Comparison of ENCODE assay signal across 14 cellular contexts in the genomic region with DNA sequence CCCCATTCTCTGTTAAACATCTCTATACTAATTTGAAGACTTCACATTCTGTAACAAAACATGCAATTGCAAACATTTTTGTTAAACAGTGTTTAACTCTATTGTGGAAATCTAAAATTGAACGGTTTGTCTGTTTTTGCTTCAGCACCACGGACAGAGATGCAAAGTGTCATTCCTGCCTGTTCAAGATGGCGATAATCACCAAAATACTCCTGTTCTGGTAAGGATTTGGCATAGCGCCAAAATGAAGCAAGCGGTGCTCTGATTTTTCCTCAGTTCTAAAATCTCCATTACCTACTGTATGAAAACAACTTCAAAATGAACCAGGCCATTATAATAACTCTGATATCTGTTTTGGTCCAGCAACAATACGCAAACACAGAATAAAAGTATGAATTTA.
DNase-seq lines count a peak whose midpoint lies in the region; ATAC-seq and TF ChIP-seq lines count a peak whose summit lies in the region.
"Had no signal": no experiment of that assay in that cellular context is flagged by ENCODE, and none has a peak within 500 bp of the region (broad histone marks: within the 10 kb centered on the region; RNA-seq: fewer than 3 reads in every experiment).

No MANE protein-coding gene starts in this region.

- no peaks in the 10 kb centered on the region for H3K4me1 Mint-ChIP-seq in nephron progenitor cell
- H3K4me1 Mint-ChIP-seq: immature natural killer cell had no signal

- no peaks in the 10 kb centered on the region for H3K9me3 Mint-ChIP-seq in nephron progenitor cell

- DNase-seq in DMS 273 (lab: John Stamatoyannopoulos, UW; ENCODE audit: unreplicated experiment) (peak; percentile 49), DMS 273 treated with DMSO at 0.1 percent for 48 hours (lab: John Stamatoyannopoulos, UW) (no peak), NCI-H69 (lab: John Stamatoyannopoulos, UW) (peak; percentile 66), cardiac fibroblast (ENCODE audit: low read depth in 2 of 2) (peak; percentile 2 to 3), nephron progenitor cell (peak; percentile 61)
- no peak for DNase-seq in stimulated activated CD4-positive, alpha-beta T cell treated with anti-CD3 and anti-CD28 coated beads, Interleukin-15, amount 100 ng/mL, for 24 hours
- DNase-seq: activated CD8-positive, alpha-beta memory T cell treated with anti-CD3 and anti-CD28 coated beads, Interleukin-2, amount 50 U/mL, for 48 hours; erythroblast; immature natural killer cell; NCI-H187; Peyer's patch; thyroid gland had no signal

- H3K4me3 Mint-ChIP-seq in nephron progenitor cell, result no peak overlapping the region
- H3K4me3 Mint-ChIP-seq: immature natural killer cell had no signal

- no peak for TF ChIP-seq CTCF in cardiac fibroblast (IDR thresholded peaks at IDR 0.05; ENCODE audit: low read depth, low read length)
- no peak for TF ChIP-seq CTCF in nephron progenitor cell (IDR thresholded peaks at IDR 0.05)

- no peak overlapping the region for H3K27ac Mint-ChIP-seq in nephron progenitor cell
- H3K27ac Mint-ChIP-seq: immature natural killer cell had no signal

- no peaks in the 10 kb centered on the region for H3K36me3 Mint-ChIP-seq in nephron progenitor cell (ENCODE audit: low read depth)
- H3K36me3 Mint-ChIP-seq: immature natural killer cell had no signal

- ATAC-seq in HG02571 (IDR thresholded peaks at IDR 0.05; ENCODE audit: unreplicated experiment), result no peak
- ATAC-seq in HG02610 (IDR thresholded peaks at IDR 0.05; ENCODE audit: unreplicated experiment), result no peak

- no peaks in the 10 kb centered on the region for H3K27me3 Mint-ChIP-seq in nephron progenitor cell (ENCODE audit: low read depth, poor library complexity)

- H3K4me3 ChIP-seq in cardiac fibroblast (replicated peaks in 1 of 2; ENCODE audit: low read depth in 2 of 2, low read length in 2 of 2), result no peak overlapping the region
- H3K4me3 ChIP-seq: Peyer's patch, thyroid gland had no signal

Comparison
In these comparisons a context has a peak if more than half of its experiments do, and no peak if none do; other contexts are left out.
1. DNase-seq: peak in DMS 273 (single experiment), NCI-H69 (single experiment), cardiac fibroblast (2 of 2) and nephron progenitor cell (single experiment); none in DMS 273 treated with DMSO at 0.1 percent for 48 hours (single experiment) and stimulated activated CD4-positive, alpha-beta T cell treated with anti-CD3 and anti-CD28 coated beads, Interleukin-15, amount 100 ng/mL, for 24 hours (single experiment).